12 cellular contexts compared by ENCODE assay signal in the genomic region with DNA sequence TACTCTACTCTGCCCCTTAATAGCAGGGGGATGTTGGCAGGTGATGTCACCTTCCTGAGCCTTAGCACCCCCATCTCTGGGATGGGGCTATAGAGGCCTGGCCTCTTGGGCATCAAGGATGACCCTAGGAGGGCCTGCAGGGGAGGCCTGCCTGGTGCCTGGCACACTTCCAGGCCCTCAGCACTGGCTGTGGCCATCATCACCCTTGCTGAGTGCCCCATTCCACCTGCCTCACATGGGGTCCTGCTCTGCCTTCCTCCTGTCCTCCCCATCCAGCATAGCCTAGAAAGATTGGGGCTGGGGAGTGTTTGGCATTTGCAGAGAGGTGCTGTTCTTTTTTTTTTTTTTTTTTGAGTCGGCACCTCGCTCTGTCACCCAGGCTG. TPM values are rescaled to one million over a fixed set of nuclear protein-coding genes. Genes with fewer than 3 reads are reported as not detected.
DNase-seq lines count a peak whose midpoint lies in the region; ATAC-seq and TF ChIP-seq lines count a peak whose summit lies in the region.
"Had no signal": no experiment of that assay in that cellular context is flagged by ENCODE, and none has a peak within 500 bp of the region (broad histone marks: within the 10 kb centered on the region; RNA-seq: fewer than 3 reads in every experiment).

No MANE protein-coding gene starts in this region.

- peaks cover 58% of the 10 kb centered on the region for H3K4me1 Mint-ChIP-seq in T-helper 1 cell treated with Interleukin-12 subunit alpha and Interleukin-12 subunit beta and Interleukin-4 antibody, amounts not matched to agents 30 μg/mL and 1 μg/mL, for 36 hours (ENCODE audit: low read depth)
- peaks cover 58% of the 10 kb centered on the region for H3K4me1 Mint-ChIP-seq in stimulated activated effector memory CD8-positive, alpha-beta T cell treated with anti-CD3 and anti-CD28 coated beads, Interleukin-12 subunit alpha, Interleukin-12 subunit beta, amount 100 ng/mL, for 72 hours
- H3K4me1 Mint-ChIP-seq: brain had no signal

- ATAC-seq in stimulated activated effector memory CD8-positive, alpha-beta T cell treated with anti-CD3 and anti-CD28 coated beads, Interleukin-12 subunit alpha, Interleukin-12 subunit beta, amount 100 ng/mL, for 72 hours: no peak
- ATAC-seq in GM19397 (IDR thresholded peaks at IDR 0.05; ENCODE audit: unreplicated experiment): no peak
- no peak for ATAC-seq in HG02884 (IDR thresholded peaks at IDR 0.05; ENCODE audit: unreplicated experiment)

- TF ChIP-seq CTCF in DOHH2 (IDR thresholded peaks at IDR 0.05; ENCODE audit: low read depth, low read length, poor library complexity, severe bottlenecking): no peak

- no peaks in the 10 kb centered on the region for H3F3A ChIP-seq in DOHH2 (ENCODE audit: control insufficient read depth, insufficient read depth)

- no peaks in the 10 kb centered on the region for H3K27me3 ChIP-seq in DOHH2 (ENCODE audit: control insufficient read depth, low read length)
- no peaks in the 10 kb centered on the region for H3K27me3 ChIP-seq in esophagus (ENCODE audit: control insufficient read depth in 1 of 2, insufficient read depth in 2 of 2, low read length in 2 of 2)

- H3K27ac ChIP-seq in DOHH2 (ENCODE audit: low read depth, low read length) (no peak overlapping the region), esophagus (ENCODE audit: low read depth in 2 of 2, low read length in 1 of 2) (peak overlapping the region; percentile 98 to 99)
- H3K27ac ChIP-seq: WERI-Rb-1 had no signal

- peak overlapping the region; percentile 96 for H3K27ac Mint-ChIP-seq in T-helper 1 cell treated with Interleukin-12 subunit alpha and Interleukin-12 subunit beta and Interleukin-4 antibody, amounts not matched to agents 30 μg/mL and 1 μg/mL, for 36 hours
- H3K27ac Mint-ChIP-seq in stimulated activated effector memory CD8-positive, alpha-beta T cell treated with anti-CD3 and anti-CD28 coated beads, Interleukin-12 subunit alpha, Interleukin-12 subunit beta, amount 100 ng/mL, for 72 hours: peak overlapping the region; percentile 90
- H3K27ac Mint-ChIP-seq: type B pancreatic cell had no signal

- H3K27me3 Mint-ChIP-seq in T-helper 1 cell treated with Interleukin-12 subunit alpha and Interleukin-12 subunit beta and Interleukin-4 antibody, amounts not matched to agents 30 μg/mL and 1 μg/mL, for 36 hours (ENCODE audit: low read depth): no peaks in the 10 kb centered on the region
- H3K27me3 Mint-ChIP-seq: brain, type B pancreatic cell had no signal

- no peaks in the 10 kb centered on the region for H4K20me1 ChIP-seq in DOHH2 (ENCODE audit: control insufficient read depth, insufficient read depth, low read depth, low read length)

- no peak overlapping the region for H3K4me3 Mint-ChIP-seq in T-helper 1 cell treated with Interleukin-12 subunit alpha and Interleukin-12 subunit beta and Interleukin-4 antibody, amounts not matched to agents 30 μg/mL and 1 μg/mL, for 36 hours
- peak overlapping the region; percentile 63 for H3K4me3 Mint-ChIP-seq in stimulated activated effector memory CD8-positive, alpha-beta T cell treated with anti-CD3 and anti-CD28 coated beads, Interleukin-12 subunit alpha, Interleukin-12 subunit beta, amount 100 ng/mL, for 72 hours
- H3K4me3 Mint-ChIP-seq: brain, type B pancreatic cell had no signal

- no peaks in the 10 kb centered on the region for H3K9me3 Mint-ChIP-seq in T-helper 1 cell treated with Interleukin-12 subunit alpha and Interleukin-12 subunit beta and Interleukin-4 antibody, amounts not matched to agents 30 μg/mL and 1 μg/mL, for 36 hours
- no peaks in the 10 kb centered on the region for H3K9me3 Mint-ChIP-seq in stimulated activated effector memory CD8-positive, alpha-beta T cell treated with anti-CD3 and anti-CD28 coated beads, Interleukin-12 subunit alpha, Interleukin-12 subunit beta, amount 100 ng/mL, for 72 hours
- H3K9me3 Mint-ChIP-seq: brain, type B pancreatic cell had no signal

- H3K36me3 ChIP-seq in DOHH2 (ENCODE audit: control insufficient read depth, low read length) (peaks cover 15% of the 10 kb centered on the region), esophagus (ENCODE audit: control insufficient read depth in 2 of 2, insufficient read depth in 2 of 2, low read length in 1 of 2) (peaks cover 13 to 18% of the 10 kb centered on the region in 2 donors)

- H3K9me2 ChIP-seq in DOHH2 (replicated peaks; ENCODE audit: control insufficient read depth, low read length): no peaks in the 10 kb centered on the region

- H3K9me3 ChIP-seq in DOHH2 (ENCODE audit: control insufficient read depth, insufficient read depth, low read length): no peaks in the 10 kb centered on the region
- no peaks in the 10 kb centered on the region for H3K9me3 ChIP-seq in esophagus (ENCODE audit: control insufficient read depth in 2 of 2, insufficient read depth in 1 of 2, low read depth in 1 of 2, low read length in 1 of 2)

- H3K4me1 ChIP-seq in DOHH2 (ENCODE audit: control insufficient read depth, low read length) (peaks cover 20% of the 10 kb centered on the region), esophagus (ENCODE audit: control insufficient read depth in 2 of 2, insufficient read depth in 2 of 2, low read length in 1 of 2) (peaks cover 14 to 28% of the 10 kb centered on the region in 2 donors)

- WGBS in esophagus, 2 donors: 74 to 78% methylated on average over 2 of the region's 2 CpGs

- H3K4me3 ChIP-seq in DOHH2 (ENCODE audit: low read length): no peak overlapping the region
- no peak overlapping the region for H3K4me3 ChIP-seq in esophagus (ENCODE audit: low read depth in 1 of 2, low read length in 2 of 2)

- peaks cover 7% of the 10 kb centered on the region for H3K79me2 ChIP-seq in DOHH2 (ENCODE audit: control insufficient read depth, low read length)

- peak overlapping the region; percentile 64 for H3K4me2 ChIP-seq in DOHH2 (ENCODE audit: low read length)

- DNase-seq in stimulated activated effector memory CD8-positive, alpha-beta T cell treated with anti-CD3 and anti-CD28 coated beads, Interleukin-12 subunit alpha, Interleukin-12 subunit beta, amount 100 ng/mL, for 72 hours (ENCODE audit: low spot score in 2 of 2): no peak
- DNase-seq in HCEC 1CT (no peak), NCI-H1105 (lab: John Stamatoyannopoulos, UW) (no peak)
- DNase-seq: NCI-H1417 treated with DMSO at 0.1 percent for 48 hours, WERI-Rb-1 had no signal

- H3K36me3 Mint-ChIP-seq in T-helper 1 cell treated with Interleukin-12 subunit alpha and Interleukin-12 subunit beta and Interleukin-4 antibody, amounts not matched to agents 30 μg/mL and 1 μg/mL, for 36 hours (ENCODE audit: low read depth): peaks cover 22% of the 10 kb centered on the region
- peaks cover 13% of the 10 kb centered on the region for H3K36me3 Mint-ChIP-seq in stimulated activated effector memory CD8-positive, alpha-beta T cell treated with anti-CD3 and anti-CD28 coated beads, Interleukin-12 subunit alpha, Interleukin-12 subunit beta, amount 100 ng/mL, for 72 hours

RNA-seq across cellular contexts. Expression of gene PHYHD1, which starts 17.7 kb away (rescaled TPM):
- 10 to 100 TPM; 19.8 to 39.5 TPM for polyA plus RNA-seq in esophagus

RNA-seq across cellular contexts. Expression of gene LRRC8A, which starts 21.1 kb away (rescaled TPM):
- 10 to 100 TPM; 38.5 to 55.6 TPM for polyA plus RNA-seq in esophagus

RNA-seq across cellular contexts. Expression of gene KYAT1, which starts 21.3 kb away (rescaled TPM):
- polyA plus RNA-seq in esophagus: 1 to 10 TPM; 4.0 to 6.7 TPM

RNA-seq across cellular contexts. Expression of gene DOLK, which starts 44.3 kb away (rescaled TPM):
- 10 to 100 TPM in 1 of 2 donors, 1 to 10 TPM in 1; 5.3 to 11.6 TPM for polyA plus RNA-seq in esophagus

RNA-seq across cellular contexts. Expression of gene NUP188, which starts 44.4 kb away (rescaled TPM):
- 10 to 100 TPM; 19.7 to 21.8 TPM for polyA plus RNA-seq in esophagus
